In genomic region chr11:353315-353857, GRCh38 we compare ENCODE assay signal across 1 cellular context.
TF ChIP-seq lines count a peak whose summit lies in the region.

No MANE protein-coding gene starts in this region.

TF ChIP-seq in HepG2, 621 proteins besides CTCF, POLR2A, EP300 and RAD21 (continued from another document):
- TF ChIP-seq GLMP (CRISPR knock-in tag; IDR thresholded peaks at IDR 0.05; ENCODE audit: borderline replicate concordance) = no peak
- TF ChIP-seq CBFB (CRISPR knock-in tag; IDR thresholded peaks at IDR 0.05) = no peak
- TF ChIP-seq TGIF2 (CRISPR knock-in tag; IDR thresholded peaks at IDR 0.05) = peak; percentile 73; the same call in 1 of the 2 replicates
- no peak for TF ChIP-seq PBX2 (CRISPR knock-in tag; IDR thresholded peaks at IDR 0.05)
- TF ChIP-seq NAIF1 (CRISPR knock-in tag; IDR thresholded peaks at IDR 0.05; ENCODE audit: borderline replicate concordance) = peak; percentile 88
- TF ChIP-seq ZMAT5 (CRISPR knock-in tag; IDR thresholded peaks at IDR 0.05; ENCODE audit: borderline replicate concordance, low read depth) = no peak
- TF ChIP-seq CERS6 (CRISPR knock-in tag; IDR thresholded peaks at IDR 0.05) = no peak
- no peak for TF ChIP-seq DPF2 (CRISPR knock-in tag; IDR thresholded peaks at IDR 0.05; ENCODE audit: borderline replicate concordance, low read depth)
- no peak for TF ChIP-seq FUBP1 (CRISPR knock-in tag; IDR thresholded peaks at IDR 0.05; ENCODE audit: borderline replicate concordance)
- TF ChIP-seq KMT2B (CRISPR knock-in tag; IDR thresholded peaks at IDR 0.05) = peak; percentile 29; the same call in 1 of the 2 replicates
- TF ChIP-seq CEBPG (CRISPR knock-in tag; IDR thresholded peaks at IDR 0.05) = no peak
- TF ChIP-seq ZNF17 (CRISPR knock-in tag; IDR thresholded peaks at IDR 0.05) = 0 out of 2 replicates have a peak, but pooled peaks have one; percentile 63
- TF ChIP-seq CEBPZ (IDR thresholded peaks at IDR 0.05; ENCODE audit: low read length) = no peak
- TF ChIP-seq ZNF451 (CRISPR knock-in tag; IDR thresholded peaks at IDR 0.05) = no peak
- TF ChIP-seq RBAK (CRISPR knock-in tag; IDR thresholded peaks at IDR 0.05) = no peak
- TF ChIP-seq STAT5B (CRISPR knock-in tag; IDR thresholded peaks at IDR 0.05) = no peak
- peak; percentile 85 for TF ChIP-seq KLF11 (CRISPR knock-in tag; IDR thresholded peaks at IDR 0.05)
- peak in 1 of 2 experiments; percentile 33; a peak in 1 of 4 replicates for TF ChIP-seq REST (IDR thresholded peaks at IDR 0.05; ENCODE audit: borderline replicate concordance in 1 of 2, low read depth in 1 of 2, low read length in 2 of 2)
- TF ChIP-seq MED1 (CRISPR knock-in tag; IDR thresholded peaks at IDR 0.05) = peak; percentile 88
- TF ChIP-seq ZNF317 (CRISPR knock-in tag; IDR thresholded peaks at IDR 0.05) = peak; percentile 46; the same call in 1 of the 2 replicates
- peak; percentile 83; the same call in 1 of the 2 replicates for TF ChIP-seq ZFP37 (CRISPR knock-in tag; IDR thresholded peaks at IDR 0.05; ENCODE audit: borderline replicate concordance)
- 0 out of 2 replicates have a peak, but pooled peaks have one; percentile 71 for TF ChIP-seq ZNF253 (CRISPR knock-in tag; IDR thresholded peaks at IDR 0.05; ENCODE audit: borderline replicate concordance)
- TF ChIP-seq ZNF850 (CRISPR knock-in tag; conservative IDR thresholded peaks at IDR 0.05) = no peak
- no peak for TF ChIP-seq CCAR2 (optimal IDR thresholded peaks at IDR 0.05; ENCODE audit: low read depth, low read length)
- peak; percentile 57 to 66; a peak in 2 of 4 replicates for TF ChIP-seq HMGXB4 (CRISPR knock-in tag; IDR thresholded peaks at IDR 0.05; ENCODE audit: borderline replicate concordance in 1 of 2, low read depth in 1 of 2)
- TF ChIP-seq DNMT3B (CRISPR knock-in tag; conservative IDR thresholded peaks at IDR 0.05) = no peak
- TF ChIP-seq ZNF777 (CRISPR knock-in tag; IDR thresholded peaks at IDR 0.05) = no peak; the same call in 1 of the 2 replicates
- TF ChIP-seq ZMYM2 (CRISPR knock-in tag; IDR thresholded peaks at IDR 0.05) = no peak
- TF ChIP-seq RAD51 (IDR thresholded peaks at IDR 0.05; ENCODE audit: borderline replicate concordance) = no peak
- peak; percentile 84 for TF ChIP-seq ASH2L (IDR thresholded peaks at IDR 0.05; ENCODE audit: insufficient read length, low read depth, low read length)
- TF ChIP-seq NFE2L2 (IDR thresholded peaks at IDR 0.05; ENCODE audit: low read length) = no peak
- TF ChIP-seq SOX6 (IDR thresholded peaks at IDR 0.05) = no peak
- peak; percentile 65 for TF ChIP-seq SOX6 (CRISPR knock-in tag; IDR thresholded peaks at IDR 0.05)
- no peak for TF ChIP-seq SALL2 (CRISPR knock-in tag; IDR thresholded peaks at IDR 0.05)
- no peak for TF ChIP-seq KDM5B (CRISPR knock-in tag; IDR thresholded peaks at IDR 0.05; ENCODE audit: borderline replicate concordance)
- no peak for TF ChIP-seq ZNF644 (CRISPR knock-in tag; IDR thresholded peaks at IDR 0.05; ENCODE audit: low read depth)
- no peak for TF ChIP-seq HNF1A (IDR thresholded peaks at IDR 0.05; ENCODE audit: low read depth)
- TF ChIP-seq HNF1A (CRISPR knock-in tag; IDR thresholded peaks at IDR 0.05; ENCODE audit: borderline replicate concordance) = no peak
- no peak for TF ChIP-seq RBFOX2 (IDR thresholded peaks at IDR 0.05; ENCODE audit: low read depth, low read length)
- TF ChIP-seq HIVEP1 (CRISPR knock-in tag; IDR thresholded peaks at IDR 0.05) = peak; percentile 69; the same call in 1 of the 2 replicates
- TF ChIP-seq ZBTB34 (CRISPR knock-in tag; IDR thresholded peaks at IDR 0.05) = no peak
